Comparison of ENCODE assay signal across 1 cellular context in genomic region chr4:78644744-78645330, GRCh38.
TF ChIP-seq lines count a peak whose summit lies in the region.

No MANE protein-coding gene starts in this region.

TF ChIP-seq in GM12878, 131 proteins besides CTCF, POLR2A, EP300 and RAD21 (continued from another document):
- TF ChIP-seq REST (IDR thresholded peaks at IDR 0.05; ENCODE audit: low read depth, low read length), result no peak
- no peak for TF ChIP-seq YBX1 (IDR thresholded peaks at IDR 0.05)
- no peak for TF ChIP-seq MYB (IDR thresholded peaks at IDR 0.05; ENCODE audit: borderline replicate concordance, low read depth, low read length)
- no peak for TF ChIP-seq ESRRA (IDR thresholded peaks at IDR 0.05; ENCODE audit: low read length)
- TF ChIP-seq FOXK2 (IDR thresholded peaks at IDR 0.05), result no peak
- no peak for TF ChIP-seq ATF7 (IDR thresholded peaks at IDR 0.05; ENCODE audit: low read depth)
- no peak for TF ChIP-seq RCOR1 (conservative IDR thresholded peaks at IDR 0.05; ENCODE audit: low read depth, low read length)
- TF ChIP-seq RFX5 (IDR thresholded peaks at IDR 0.05; ENCODE audit: low read depth, low read length), result peak; percentile 97
- TF ChIP-seq ASH2L (IDR thresholded peaks at IDR 0.05; ENCODE audit: borderline replicate concordance, low read depth), result no peak
- TF ChIP-seq BHLHE40 (IDR thresholded peaks at IDR 0.05; ENCODE audit: borderline replicate concordance in 1 of 2, low read depth in 2 of 2, low read length in 1 of 2), result no peak
- TF ChIP-seq WRNIP1 (IDR thresholded peaks at IDR 0.05; ENCODE audit: borderline replicate concordance, low read depth, low read length), result no peak
- TF ChIP-seq ZNF217 (IDR thresholded peaks at IDR 0.05), result no peak
- TF ChIP-seq PBX3 (IDR thresholded peaks at IDR 0.05; ENCODE audit: insufficient replicate concordance, low read depth, low read length), result no peak
- TF ChIP-seq MTA3 (IDR thresholded peaks at IDR 0.05; ENCODE audit: borderline replicate concordance, low read length), result no peak
- TF ChIP-seq ZNF384 (IDR thresholded peaks at IDR 0.05; ENCODE audit: borderline replicate concordance, low read depth, low read length), result no peak
- no peak for TF ChIP-seq CBFB (IDR thresholded peaks at IDR 0.05; ENCODE audit: low read depth)
- TF ChIP-seq ZBTB4 (CRISPR knock-in tag; IDR thresholded peaks at IDR 0.05), result no peak
- no peak for TF ChIP-seq KLF5 (IDR thresholded peaks at IDR 0.05; ENCODE audit: partially characterized antibody)
- TF ChIP-seq BCL11A (IDR thresholded peaks at IDR 0.05; ENCODE audit: low read depth, low read length), result 0 out of 2 replicates have a peak, but pooled peaks have one; percentile 15
- no peak for TF ChIP-seq MEF2A (IDR thresholded peaks at IDR 0.05; ENCODE audit: insufficient read depth, low read depth, low read length)
- no peak for TF ChIP-seq TCF7 (IDR thresholded peaks at IDR 0.05; ENCODE audit: borderline replicate concordance)
- TF ChIP-seq MXI1 (IDR thresholded peaks at IDR 0.05; ENCODE audit: low read depth, low read length), result no peak
- no peak for TF ChIP-seq MYC (IDR thresholded peaks at IDR 0.05; ENCODE audit: insufficient read depth, insufficient read length, insufficient replicate concordance, low read length, severe bottlenecking)
- TF ChIP-seq CBX5 (IDR thresholded peaks at IDR 0.05; ENCODE audit: low read depth), result 0 out of 2 replicates have a peak, but pooled peaks have one; percentile 30
- no peak for TF ChIP-seq DPF2 (IDR thresholded peaks at IDR 0.05)
- TF ChIP-seq ZNF274 (IDR thresholded peaks at IDR 0.05; ENCODE audit: insufficient read depth, insufficient read length), result no peak
- no peak for TF ChIP-seq SMAD1 (IDR thresholded peaks at IDR 0.05; ENCODE audit: low read depth, partially characterized antibody)
- TF ChIP-seq ETV6 (conservative IDR thresholded peaks at IDR 0.05 in 1 of 2, IDR thresholded peaks at IDR 0.05 in 1 of 2; ENCODE audit: borderline replicate concordance in 1 of 2, low read depth in 1 of 2), result 0 out of 4 replicates have a peak, but pooled peaks of 1 of the 2 experiments have one; percentile 13
- no peak for TF ChIP-seq CHD1 (IDR thresholded peaks at IDR 0.05; ENCODE audit: low read depth, low read length)
